Comparison of ENCODE assay signal across 20 cellular contexts in genomic region chr7:47942132-47942531, GRCh38. TPM values are rescaled to one million over a fixed set of nuclear protein-coding genes. Genes with fewer than 3 reads are reported as not detected.
DNase-seq lines count a peak whose midpoint lies in the region; ATAC-seq and TF ChIP-seq lines count a peak whose summit lies in the region.
"Had no signal": no experiment of that assay in that cellular context is flagged by ENCODE, and none has a peak within 500 bp of the region (broad histone marks: within the 10 kb centered on the region; RNA-seq: fewer than 3 reads in every experiment).

No MANE protein-coding gene starts in this region.

- H2BK120ac ChIP-seq in mesenchymal stem cell (ENCODE audit: low read depth, low read length), result peak overlapping the region; percentile 85

- H3K14ac ChIP-seq in mesenchymal stem cell (ENCODE audit: low read length in 2 of 2), result no peak overlapping the region

- no peak overlapping the region for H2BK15ac ChIP-seq in mesenchymal stem cell (ENCODE audit: low read depth, poor library complexity, severe bottlenecking)

- H4K20me1 ChIP-seq in SK-N-SH (ENCODE audit: insufficient read depth), result no peaks in the 10 kb centered on the region

- POLR2A ChIA-PET in SK-N-SH (lab: Yijun Ruan, JAX), result no interaction called here

- intact Hi-C loops in transverse colon (cut with DNase I; ENCODE audit: low total_unique reads), result no loop called here

- peak overlapping the region; percentile 96 for H3K27ac Mint-ChIP-seq in chondrocyte (ENCODE audit: unreplicated experiment)
- H3K27ac Mint-ChIP-seq: activated naive CD4-positive, alpha-beta T cell treated with anti-CD3 and anti-CD28 coated beads, Interleukin-2, amount 10 ng/mL, durations not matched to agents 7 days and 5 days; CD4-positive, alpha-beta T cell; naive thymus-derived CD8-positive, alpha-beta T cell; stimulated activated effector memory CD8-positive, alpha-beta T cell treated with anti-CD3 and anti-CD28 coated beads, Interleukin-12 subunit alpha, Interleukin-12 subunit beta, amount 100 ng/mL, for 72 hours; T-helper 2 cell treated with Interferon-gamma antibody and Interleukin-4, amounts not matched to agents 5 μg/mL and 100 μg/mL, for 36 hours had no signal

- H3K4me1 ChIP-seq in SK-N-SH (ENCODE audit: control insufficient read depth in 1 of 2, insufficient read depth in 2 of 2, low read depth in 1 of 2, low read length in 1 of 2), result peaks cover 25 to 37% of the 10 kb centered on the region in 2 experiments
- H3K4me1 ChIP-seq in mesenchymal stem cell (ENCODE audit: control insufficient read depth, insufficient read depth, low read depth, low read length), result peaks cover 31% of the 10 kb centered on the region
- peaks cover 6 to 39% (median 19%) of the 10 kb centered on the region in 4 donors for H3K4me1 ChIP-seq in transverse colon

- no peak for TF ChIP-seq POLR2A in transverse colon (IDR thresholded peaks at IDR 0.05)

- H3F3A ChIP-seq in SK-N-SH (replicated peaks; ENCODE audit: insufficient read depth), result peaks cover 17% of the 10 kb centered on the region

- TF ChIP-seq EP300 in SK-N-SH (IDR thresholded peaks at IDR 0.05; ENCODE audit: borderline replicate concordance in 1 of 2, low read depth in 1 of 2, low read length in 1 of 2) (no peak), transverse colon (IDR thresholded peaks at IDR 0.05; ENCODE audit: low read depth) (no peak)

- H2BK12ac ChIP-seq in mesenchymal stem cell (ENCODE audit: low read length in 2 of 2), result peak overlapping the region; percentile 68 to 87

- H3K27ac ChIP-seq in SK-N-SH (ENCODE audit: low read depth in 2 of 2, low read length in 1 of 2) (peak overlapping the region; percentile 78 to 82), mesenchymal stem cell (ENCODE audit: low read length, poor library complexity, severe bottlenecking) (peak overlapping the region; percentile 30), transverse colon (peak overlapping the region; percentile 77 to 85 (median 82))
- H3K27ac ChIP-seq: cardiac muscle cell, hepatocyte had no signal

- H3K36me3 Mint-ChIP-seq in chondrocyte (ENCODE audit: low read depth), result no peaks in the 10 kb centered on the region
- H3K36me3 Mint-ChIP-seq: activated naive CD4-positive, alpha-beta T cell treated with anti-CD3 and anti-CD28 coated beads, Interleukin-2, amount 10 ng/mL, durations not matched to agents 7 days and 5 days; naive thymus-derived CD8-positive, alpha-beta T cell had no signal

- no peaks in the 10 kb centered on the region for H3K9me3 ChIP-seq in SK-N-SH
- H3K9me3 ChIP-seq in mesenchymal stem cell (ENCODE audit: control insufficient read depth, low read length), result no peaks in the 10 kb centered on the region
- no peaks in the 10 kb centered on the region for H3K9me3 ChIP-seq in transverse colon

- no peaks in the 10 kb centered on the region for H3K36me3 ChIP-seq in SK-N-SH (replicated peaks in 1 of 2; ENCODE audit: control insufficient read depth in 1 of 2, insufficient read depth in 2 of 2, low read length in 1 of 2)
- peaks cover 0 to 3% of the 10 kb centered on the region in 2 experiments for H3K36me3 ChIP-seq in mesenchymal stem cell (ENCODE audit: control insufficient read depth in 1 of 2, insufficient read depth in 2 of 2, low read depth in 1 of 2, low read length in 2 of 2)
- no peaks in the 10 kb centered on the region for H3K36me3 ChIP-seq in transverse colon
- H3K36me3 ChIP-seq: cardiac muscle cell had no signal

- H3K4me3 Mint-ChIP-seq in chondrocyte (ENCODE audit: unreplicated experiment), result no peak overlapping the region
- H3K4me3 Mint-ChIP-seq: activated naive CD4-positive, alpha-beta T cell treated with anti-CD3 and anti-CD28 coated beads, Interleukin-2, amount 10 ng/mL, durations not matched to agents 7 days and 5 days; CD4-positive, alpha-beta T cell; naive thymus-derived CD8-positive, alpha-beta T cell; stimulated activated effector memory CD8-positive, alpha-beta T cell treated with anti-CD3 and anti-CD28 coated beads, Interleukin-12 subunit alpha, Interleukin-12 subunit beta, amount 100 ng/mL, for 72 hours; T-helper 2 cell treated with Interferon-gamma antibody and Interleukin-4, amounts not matched to agents 5 μg/mL and 100 μg/mL, for 36 hours had no signal

- H3K27me3 ChIP-seq in SK-N-SH (ENCODE audit: insufficient read depth) (no peaks in the 10 kb centered on the region), mesenchymal stem cell (ENCODE audit: control insufficient read depth in 1 of 2, insufficient read depth in 1 of 2, low read length in 2 of 2) (no peaks in the 10 kb centered on the region), transverse colon (no peaks in the 10 kb centered on the region)
- H3K27me3 ChIP-seq: cardiac muscle cell, hepatocyte had no signal

- TF ChIP-seq CTCF in SK-N-SH (IDR thresholded peaks at IDR 0.05) (no peak), chondrocyte (IDR thresholded peaks at IDR 0.05) (no peak), transverse colon (IDR thresholded peaks at IDR 0.05) (no peak)

- no peak overlapping the region for H3K23ac ChIP-seq in mesenchymal stem cell (ENCODE audit: low read length in 2 of 2)

- peak overlapping the region; percentile 22 to 50 for H3K4ac ChIP-seq in mesenchymal stem cell (ENCODE audit: low read depth in 1 of 2, low read length in 2 of 2)

- TF ChIP-seq RAD21 in SK-N-SH (IDR thresholded peaks at IDR 0.05; ENCODE audit: low read length), result no peak

- H3K4me3 ChIP-seq in SK-N-SH (ENCODE audit: low read depth in 2 of 2, low read length in 1 of 2) (no peak overlapping the region), mesenchymal stem cell (ENCODE audit: insufficient read depth in 1 of 2, low read depth in 1 of 2, low read length in 2 of 2) (no peak overlapping the region), transverse colon (no peak overlapping the region)
- H3K4me3 ChIP-seq: cardiac muscle cell, hepatocyte had no signal

- H3K4me1 Mint-ChIP-seq in chondrocyte (ENCODE audit: low read depth), result peaks cover 66% of the 10 kb centered on the region

- no peaks in the 10 kb centered on the region for H3K9me2 ChIP-seq in SK-N-SH

- H3K27me3 Mint-ChIP-seq in chondrocyte (ENCODE audit: low read depth), result no peaks in the 10 kb centered on the region
- H3K27me3 Mint-ChIP-seq: CD4-positive, alpha-beta T cell had no signal

- 90% methylated on average over 10 of the region's 10 CpGs for WGBS in SK-N-SH (ENCODE audit: low lambda C conversion rate)
- 71% methylated on average over 9 of the region's 10 CpGs for WGBS in mesenchymal stem cell
- WGBS in transverse colon (ENCODE audit: low coverage in 1 of 2), 2 donors, result 84 to 85% methylated on average over 8 to 10 of the region's 10 CpGs

- H2AK5ac ChIP-seq in mesenchymal stem cell (ENCODE audit: low read length, severe bottlenecking), result peak overlapping the region; percentile 51

- in situ Hi-C loops in transverse colon (cut with MboI; ENCODE audit: low pct_ligation_motif_present in 1 of 4, low pct_unique_long_range_greater_than_20kb in 1 of 4, low sequenced_read_pairs in 3 of 4), result loop anchor here in 3 of 4 donors (5.0 to 10.0 kb wide), 2 partner anchors 165 to 173 kb away; no protein-coding TSS in a partner anchor

- no peaks in the 10 kb centered on the region for H3K9me3 Mint-ChIP-seq in chondrocyte (ENCODE audit: low read depth)
- H3K9me3 Mint-ChIP-seq: activated naive CD4-positive, alpha-beta T cell treated with anti-CD3 and anti-CD28 coated beads, Interleukin-2, amount 10 ng/mL, durations not matched to agents 7 days and 5 days; CD4-positive, alpha-beta T cell; naive thymus-derived CD8-positive, alpha-beta T cell; stimulated activated effector memory CD8-positive, alpha-beta T cell treated with anti-CD3 and anti-CD28 coated beads, Interleukin-12 subunit alpha, Interleukin-12 subunit beta, amount 100 ng/mL, for 72 hours; T-helper 2 cell treated with Interferon-gamma antibody and Interleukin-4, amounts not matched to agents 5 μg/mL and 100 μg/mL, for 36 hours had no signal

- peak overlapping the region; percentile 29 for H4K91ac ChIP-seq in mesenchymal stem cell (ENCODE audit: low read length)

- DNase-seq in SK-N-SH (no peak), chondrocyte (ENCODE audit: low spot score) (no peak), mesenchymal stem cell (peak; percentile 20), transverse colon (no peak), midbrain (lab: John Stamatoyannopoulos, UW) (no peak)
- DNase-seq: activated CD4-positive, alpha-beta T cell treated with anti-CD3 and anti-CD28 coated beads for 4 hours; activated naive CD4-positive, alpha-beta T cell treated with anti-CD3 and anti-CD28 coated beads, Interleukin-2, amount 10 ng/mL, durations not matched to agents 7 days and 5 days; CD4-positive, alpha-beta T cell; DMS79 treated with DMSO at 0.1 percent for 48 hours; naive thymus-derived CD8-positive, alpha-beta T cell; NCI-H1930; NCI-H69 had no signal

- H3K79me2 ChIP-seq in SK-N-SH (ENCODE audit: insufficient read depth), result no peaks in the 10 kb centered on the region
- H3K79me2 ChIP-seq: hepatocyte had no signal

- H2AFZ ChIP-seq in SK-N-SH (ENCODE audit: low read depth) (peak overlapping the region; percentile 45; the same call in 1 of the 2 replicates), mesenchymal stem cell (ENCODE audit: low read depth, low read length) (no peak overlapping the region)
- H2AFZ ChIP-seq: hepatocyte had no signal

- no peak overlapping the region for H4K8ac ChIP-seq in mesenchymal stem cell (ENCODE audit: low read length)

- H3K79me1 ChIP-seq in mesenchymal stem cell (replicated peaks; ENCODE audit: low read length, poor library complexity, severe bottlenecking), result no peaks in the 10 kb centered on the region

- CTCF ChIA-PET in SK-N-SH (lab: Yijun Ruan, JAX), result interaction anchor here (1.7 to 6.5 kb wide), 4 partner anchors 13 to 676 kb away, joined by 7 to 39 read pairs (median 18); no protein-coding TSS in a partner anchor

- no peak overlapping the region for H2BK5ac ChIP-seq in mesenchymal stem cell (ENCODE audit: low read depth, low read length, poor library complexity, severe bottlenecking)

- H3K4me2 ChIP-seq in SK-N-SH (peak overlapping the region; percentile 51), mesenchymal stem cell (ENCODE audit: low read length, poor library complexity, severe bottlenecking) (no peak overlapping the region)
- H3K4me2 ChIP-seq: hepatocyte had no signal

- no peak overlapping the region for H3K9ac ChIP-seq in SK-N-SH
- H3K9ac ChIP-seq in mesenchymal stem cell (ENCODE audit: low read length), result peak overlapping the region; percentile 83

- peak overlapping the region in 1 of 2 experiments; percentile 63 for H3K18ac ChIP-seq in mesenchymal stem cell (ENCODE audit: low read depth in 1 of 2, low read length in 2 of 2)

- no peak for ATAC-seq in SK-N-SH treated with all-trans-retinoic acid at 6 μM for 48 hours
- ATAC-seq in GM18511 (IDR thresholded peaks at IDR 0.05; ENCODE audit: unreplicated experiment), result no peak
- ATAC-seq in esophagus mucosa, result no peak
- ATAC-seq: left lobe of liver; naive thymus-derived CD8-positive, alpha-beta T cell; stimulated activated effector memory CD8-positive, alpha-beta T cell treated with anti-CD3 and anti-CD28 coated beads, Interleukin-12 subunit alpha, Interleukin-12 subunit beta, amount 100 ng/mL, for 72 hours had no signal

RNA-seq across cellular contexts. Expression of gene PKD1L1, which starts 6.1 kb away (rescaled TPM):
- polyA plus RNA-seq in SK-N-SH (2012; rRNA removed), result 0.10 TPM in 2 replicates
- polyA plus RNA-seq in SK-N-SH (2012; cell fraction: cytosol; rRNA removed), result 0.08 and 0.16 TPM in 2 replicates
- 0.06 and 0.12 TPM in 2 replicates for polyA plus RNA-seq in SK-N-SH (2012; cell fraction: nucleus; rRNA removed)
- total RNA-seq in chondrocyte (0.15 to 0.25 TPM (median 0.23 TPM) in 3 replicates), transverse colon (10 to 100 TPM in 2 of 4 donors, 1 to 10 TPM in 1, under 1 TPM in 1; 0.41 to 37.4 (median 17.5) TPM), esophagus mucosa (0.36 TPM)
- polyA plus RNA-seq in mesenchymal stem cell (2013, experiment 1 of 2), result 0.03 TPM
- polyA plus RNA-seq in mesenchymal stem cell (2013, experiment 2 of 2), result 0.05 TPM

RNA-seq across cellular contexts. Expression of gene HUS1, which starts 37.3 kb away (rescaled TPM):
- 17.8 and 22.9 TPM in 2 replicates for polyA plus RNA-seq in SK-N-SH (2012; rRNA removed)
- polyA plus RNA-seq in SK-N-SH (2012; cell fraction: cytosol; rRNA removed), result 23.4 and 25.8 TPM in 2 replicates
- 13.7 and 23.4 TPM in 2 replicates for polyA plus RNA-seq in SK-N-SH (2012; cell fraction: nucleus; rRNA removed)
- total RNA-seq in chondrocyte, result 29.0 to 31.1 TPM (median 30.6 TPM) in 3 replicates
- 23.4 TPM for polyA plus RNA-seq in mesenchymal stem cell (2013, experiment 1 of 2)
- 22.3 TPM for polyA plus RNA-seq in mesenchymal stem cell (2013, experiment 2 of 2)
- 10 to 100 TPM; 37.2 to 74.8 (median 52.3) TPM for total RNA-seq in transverse colon
- total RNA-seq in esophagus mucosa, result 20.0 TPM

Comparison
In these comparisons a context has a peak if more than half of its experiments do, and no peak if none do; other contexts are left out.
1. H3K27ac ChIP-seq: peak in every context shown above with its lines; median percentile 82 in transverse colon; 80 in SK-N-SH; 30 in mesenchymal stem cell.